Comparison of ENCODE assay signal across 8 cellular contexts in the genomic region with DNA sequence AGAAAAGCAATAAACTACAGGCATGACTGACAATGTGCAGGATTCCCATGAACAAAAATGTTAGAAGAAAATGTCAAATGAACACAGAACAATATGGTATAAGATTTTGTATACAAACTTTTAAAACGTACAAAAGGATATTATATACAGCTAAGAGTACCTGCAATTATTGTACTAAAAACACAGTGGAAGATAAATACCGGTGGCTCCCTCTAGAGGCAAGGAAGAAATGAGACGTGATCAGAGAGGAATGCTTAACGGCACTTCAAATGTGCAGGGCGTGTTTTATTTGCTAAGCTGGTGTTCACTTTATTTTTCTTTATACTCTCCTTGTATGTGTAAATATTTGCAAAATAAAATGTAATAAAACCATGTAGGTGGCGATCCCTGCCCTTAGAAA.
A peak's percentile ranks its signal among the peaks of the same experiment; 100 is the strongest.
DNase-seq lines count a peak whose midpoint lies in the region; FAIRE-seq and TF ChIP-seq lines count a peak whose summit lies in the region.

No MANE protein-coding gene starts in this region.

- TF ChIP-seq CTCF in 22Rv1 (IDR thresholded peaks at IDR 0.05) (peak; percentile 85), GM12873 (IDR thresholded peaks at IDR 0.05; ENCODE audit: insufficient read depth, low read depth, low read length, missing control alignments) (peak; percentile 62), lower leg skin (IDR thresholded peaks at IDR 0.05) (no peak)

- H3K4me3 ChIP-seq in Karpas-422 (ENCODE audit: low read length) (no peak overlapping the region), lower leg skin (ENCODE audit: low read depth, poor library complexity, severe bottlenecking) (no peak overlapping the region)

- H3K27me3 ChIP-seq in Karpas-422 (ENCODE audit: low read length) = no peaks in the 10 kb centered on the region; the same call in 1 of the 2 replicates

- no peaks in the 10 kb centered on the region for H3K9me2 ChIP-seq in Karpas-422 (replicated peaks; ENCODE audit: insufficient read depth, low read length)

- TF ChIP-seq POLR2A in lower leg skin (IDR thresholded peaks at IDR 0.05) = no peak

- peak; percentile 84 for DNase-seq in Karpas-422
- peak; percentile 1 to 39 for DNase-seq in SW 1271 (lab: John Stamatoyannopoulos, UW)
- DNase-seq in dedifferentiated amniotic fluid mesenchymal stem cell (ENCODE audit: extremely low spot score) = peak; percentile 24
- peak; percentile 23 for DNase-seq in midbrain (lab: John Stamatoyannopoulos, UW)
- peak; percentile 23 for DNase-seq in urothelium cell line (ENCODE audit: low spot score)
- DNase-seq in lower leg skin (ENCODE audit: low spot score in 2 of 2) = no peak

- no peak overlapping the region for H2AFZ ChIP-seq in Karpas-422 (ENCODE audit: low read length)

- intact Hi-C loops in lower leg skin (cut with DNase I; ENCODE audit: low total_unique reads) = no loop called here

- H3K79me2 ChIP-seq in Karpas-422 (ENCODE audit: low read length) = no peaks in the 10 kb centered on the region

- H3K36me3 ChIP-seq in Karpas-422 (ENCODE audit: insufficient read depth, low read length) = no peaks in the 10 kb centered on the region

- 39 to 42% methylated on average over 6 of the region's 6 CpGs for WGBS in lower leg skin, 2 donors

- no peaks in the 10 kb centered on the region for H3K4me1 ChIP-seq in Karpas-422 (ENCODE audit: low read length)

- no peak for FAIRE-seq in urothelium cell line (lab: Jason Lieb, UNC)

- H3K9ac ChIP-seq in Karpas-422 (ENCODE audit: low read length) = no peak overlapping the region

- H3K27ac ChIP-seq in 22Rv1 (no peak overlapping the region), Karpas-422 (ENCODE audit: low read length) (no peak overlapping the region)

- no peaks in the 10 kb centered on the region for H4K20me1 ChIP-seq in Karpas-422 (ENCODE audit: insufficient read depth, low read depth, low read length)

- H3K9me3 ChIP-seq in Karpas-422 (ENCODE audit: low read length) = no peaks in the 10 kb centered on the region

- H3K4me2 ChIP-seq in Karpas-422 (ENCODE audit: low read depth, low read length, poor library complexity, severe bottlenecking) = no peak overlapping the region

Comparison
In these comparisons a context has a peak if more than half of its experiments do, and no peak if none do; other contexts are left out.
1. CTCF ChIP-seq: peak in 22Rv1 (single experiment) and GM12873 (single experiment); none in lower leg skin (0 of 3).
2. DNase-seq: peak in Karpas-422 (single experiment), SW 1271 (2 of 2), dedifferentiated amniotic fluid mesenchymal stem cell (single experiment), midbrain (single experiment) and urothelium cell line (single experiment); none in lower leg skin (0 of 2).